21 cellular contexts compared by ENCODE assay signal in the genomic region with DNA sequence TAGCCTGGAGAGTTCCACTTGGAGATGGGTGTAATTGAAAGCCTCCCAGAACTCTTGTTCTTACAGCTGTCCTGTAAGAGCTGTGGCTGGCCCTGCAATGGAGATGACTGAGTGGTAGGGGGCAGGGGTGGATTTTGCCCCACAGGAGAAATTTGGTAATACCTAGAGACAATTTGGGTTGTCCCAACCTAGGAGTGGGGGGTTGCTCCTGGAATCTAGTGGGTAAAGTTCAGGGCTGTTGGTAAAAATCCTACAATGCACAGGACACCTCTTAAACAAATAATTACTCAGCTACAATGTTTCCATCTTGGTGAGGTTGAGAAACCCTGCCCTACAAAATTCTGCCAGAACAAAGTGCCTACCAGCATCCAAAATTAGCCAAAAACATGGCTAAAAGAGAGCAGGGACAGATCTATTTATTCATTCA.
DNase-seq lines count a peak whose midpoint lies in the region; ATAC-seq, FAIRE-seq and TF ChIP-seq lines count a peak whose summit lies in the region.
"Had no signal": no experiment of that assay in that cellular context is flagged by ENCODE, and none has a peak within 500 bp of the region (broad histone marks: within the 10 kb centered on the region; RNA-seq: fewer than 3 reads in every experiment).

No MANE protein-coding gene starts in this region.

- H3K27me3 ChIP-seq in brain microvascular endothelial cell (replicated peaks) (no peaks in the 10 kb centered on the region), right lobe of liver (no peaks in the 10 kb centered on the region), smooth muscle cell (ENCODE audit: low read depth) (no peaks in the 10 kb centered on the region)

- no peaks in the 10 kb centered on the region for H3K27me3 Mint-ChIP-seq in activated CD4-positive, alpha-beta memory T cell treated with anti-CD3 and anti-CD28 coated beads, Interleukin-2, amount 10 ng/mL, durations not matched to agents 7 days and 5 days

- TF ChIP-seq EP300 in A549 (IDR thresholded peaks at IDR 0.05), result no peak

- POLR2A ChIA-PET in A549 (lab: Yijun Ruan, JAX), result no interaction called here
- POLR2A ChIA-PET in activated CD4-positive, alpha-beta memory T cell treated with anti-CD3 and anti-CD28 coated beads, Interleukin-2, amount 10 ng/mL, durations not matched to agents 7 days and 5 days (lab: Charles Lee), result no interaction called here

- H3K4me1 Mint-ChIP-seq in activated CD4-positive, alpha-beta memory T cell treated with anti-CD3 and anti-CD28 coated beads, Interleukin-2, amount 10 ng/mL, durations not matched to agents 7 days and 5 days, result no peaks in the 10 kb centered on the region

- no peak overlapping the region for H3K27ac Mint-ChIP-seq in activated CD4-positive, alpha-beta memory T cell treated with anti-CD3 and anti-CD28 coated beads, Interleukin-2, amount 10 ng/mL, durations not matched to agents 7 days and 5 days
- H3K27ac Mint-ChIP-seq: CD8-positive, alpha-beta T cell had no signal

- no peak; a peak in 1 of 6 replicates for ATAC-seq in A549
- peak; percentile 79 to 93 (median 87) for ATAC-seq in right lobe of liver
- ATAC-seq in left ventricle myocardium superior, result no peak
- ATAC-seq in HG03280 (IDR thresholded peaks at IDR 0.05; ENCODE audit: unreplicated experiment), result no peak
- ATAC-seq: CD8-positive, alpha-beta T cell; Panc1 had no signal

- no peak overlapping the region for H3K4me3 Mint-ChIP-seq in activated CD4-positive, alpha-beta memory T cell treated with anti-CD3 and anti-CD28 coated beads, Interleukin-2, amount 10 ng/mL, durations not matched to agents 7 days and 5 days
- H3K4me3 Mint-ChIP-seq: CD8-positive, alpha-beta T cell had no signal

- DNase-seq in A549 (ENCODE audit: low read depth in 1 of 2, low spot score in 1 of 2) (no peak), brain microvascular endothelial cell (no peak), right lobe of liver (peak in 2 of 3 donors; percentile 47 to 88), smooth muscle cell (lab: John Stamatoyannopoulos, UW; ENCODE audit: unreplicated experiment) (no peak), left ventricle myocardium superior (no peak), NCI-H524 treated with DMSO at 0.1 percent for 48 hours (lab: John Stamatoyannopoulos, UW) (no peak)
- no peak for DNase-seq in activated CD4-positive, alpha-beta memory T cell treated with anti-CD3 and anti-CD28 coated beads, Interleukin-2, amount 10 ng/mL, durations not matched to agents 7 days and 5 days
- DNase-seq: AML-193; Calu3; CD8-positive, alpha-beta T cell; KBM-7; MM.1S; NCI-H1048; NCI-H187 treated with DMSO at 0.1 percent for 48 hours; NK-92 treated with Interleukin-12 subunit alpha and Interleukin-12 subunit beta, amount 100 ng/mL, for 24 hours had no signal

- H3K9ac ChIP-seq in smooth muscle cell (ENCODE audit: low read depth), result no peak overlapping the region
- H3K9ac ChIP-seq: GM23248 had no signal

- H3K4me1 ChIP-seq in A549 (peaks cover 17% of the 10 kb centered on the region), right lobe of liver (peaks cover 0 to 34% (median 10%) of the 10 kb centered on the region in 4 donors), smooth muscle cell (ENCODE audit: low read depth) (peaks cover 19% of the 10 kb centered on the region)
- H3K4me1 ChIP-seq: HAP-1 had no signal

- peaks cover 11% of the 10 kb centered on the region for H3F3A ChIP-seq in smooth muscle cell (ENCODE audit: low read depth)

- H3K79me2 ChIP-seq in smooth muscle cell (ENCODE audit: low read depth), result no peaks in the 10 kb centered on the region

- CTCF ChIA-PET in A549 (lab: Yijun Ruan, JAX), result interaction anchor here (0.8 to 0.9 kb wide), 2 partner anchors 55 to 179 kb away, joined by 3 read pairs; no protein-coding TSS in a partner anchor
- CTCF ChIA-PET in activated CD4-positive, alpha-beta memory T cell treated with anti-CD3 and anti-CD28 coated beads, Interleukin-2, amount 10 ng/mL, durations not matched to agents 7 days and 5 days (lab: Charles Lee), result no interaction called here

- no peak overlapping the region for H2AFZ ChIP-seq in smooth muscle cell (ENCODE audit: low read depth)

- TF ChIP-seq POLR2A in A549 (IDR thresholded peaks at IDR 0.05; ENCODE audit: low read length) (no peak), right lobe of liver (IDR thresholded peaks at IDR 0.05) (peak; percentile 60)

- no peaks in the 10 kb centered on the region for H3K9me3 Mint-ChIP-seq in activated CD4-positive, alpha-beta memory T cell treated with anti-CD3 and anti-CD28 coated beads, Interleukin-2, amount 10 ng/mL, durations not matched to agents 7 days and 5 days
- H3K9me3 Mint-ChIP-seq: CD8-positive, alpha-beta T cell had no signal

- TF ChIP-seq RAD21 in A549 (conservative IDR thresholded peaks at IDR 0.05 in 1 of 2, IDR thresholded peaks at IDR 0.05 in 1 of 2), result no peak

- H3K36me3 Mint-ChIP-seq in activated CD4-positive, alpha-beta memory T cell treated with anti-CD3 and anti-CD28 coated beads, Interleukin-2, amount 10 ng/mL, durations not matched to agents 7 days and 5 days (ENCODE audit: low read depth), result no peaks in the 10 kb centered on the region
- H3K36me3 Mint-ChIP-seq: CD8-positive, alpha-beta T cell had no signal

- H3K4me2 ChIP-seq in A549 (peak overlapping the region; percentile 41; the same call in 2 of the 3 replicates), smooth muscle cell (peak overlapping the region; percentile 19)

- no peak for TF ChIP-seq CTCF in A549 (IDR thresholded peaks at IDR 0.05)
- no peak for TF ChIP-seq CTCF in brain microvascular endothelial cell (IDR thresholded peaks at IDR 0.05; ENCODE audit: low read depth, low read length, missing control alignments)
- peak in 1 of 4 donors; percentile 26 for TF ChIP-seq CTCF in right lobe of liver (IDR thresholded peaks at IDR 0.05)
- no peak for TF ChIP-seq CTCF in smooth muscle cell (IDR thresholded peaks at IDR 0.05; ENCODE audit: borderline replicate concordance, insufficient read depth, poor library complexity, severe bottlenecking)

- intact Hi-C loops in right lobe of liver (cut with DNase I) (no loop called here), left ventricle myocardium superior (cut with micrococcal nuclease) (no loop called here)

- no peaks in the 10 kb centered on the region for H4K20me1 ChIP-seq in smooth muscle cell (ENCODE audit: low read depth)

- H3K9me3 ChIP-seq in A549, result no peaks in the 10 kb centered on the region
- H3K9me3 ChIP-seq in right lobe of liver, result no peaks in the 10 kb centered on the region
- no peaks in the 10 kb centered on the region for H3K9me3 ChIP-seq in smooth muscle cell (replicated peaks; ENCODE audit: low read depth)
- H3K9me3 ChIP-seq: HAP-1 had no signal

- H3K27ac ChIP-seq in A549 (peak overlapping the region; percentile 38 to 76; a peak in 4 of 6 replicates), brain microvascular endothelial cell (peak overlapping the region; percentile 7), right lobe of liver (peak overlapping the region; percentile 71 to 82 (median 78)), smooth muscle cell (ENCODE audit: low read depth) (peak overlapping the region; percentile 53)
- H3K27ac ChIP-seq: 22Rv1, GM23248 had no signal

- in situ Hi-C loops in brain microvascular endothelial cell (cut with HindIII; ENCODE audit: low pct_ligation_motif_present, low sequenced_read_pairs), result no loop called here

- H3K4me3 ChIP-seq in A549, result no peak overlapping the region
- no peak overlapping the region for H3K4me3 ChIP-seq in brain microvascular endothelial cell (ENCODE audit: low read depth, low read length)
- peak overlapping the region; percentile 34 to 54 (median 44) for H3K4me3 ChIP-seq in right lobe of liver
- no peak overlapping the region for H3K4me3 ChIP-seq in smooth muscle cell
- H3K4me3 ChIP-seq: GM23248, HAP-1 had no signal

- FAIRE-seq in A549 (lab: Jason Lieb, UNC), result no peak
- FAIRE-seq: GM12891 had no signal

- H3K36me3 ChIP-seq in brain microvascular endothelial cell (replicated peaks) (no peaks in the 10 kb centered on the region), right lobe of liver (no peaks in the 10 kb centered on the region), smooth muscle cell (ENCODE audit: low read depth) (no peaks in the 10 kb centered on the region)
- H3K36me3 ChIP-seq: HAP-1 had no signal

TF ChIP-seq in A549, 52 proteins besides CTCF, POLR2A, EP300 and RAD21:
- no peak for TF ChIP-seq FOSB (CRISPR knock-in tag; IDR thresholded peaks at IDR 0.05)
- TF ChIP-seq RARB (CRISPR knock-in tag; IDR thresholded peaks at IDR 0.05), result no peak
- TF ChIP-seq MAZ (IDR thresholded peaks at IDR 0.05; ENCODE audit: borderline replicate concordance, low read depth, low read length), result no peak
- TF ChIP-seq POLR2AphosphoS2 (conservative IDR thresholded peaks at IDR 0.05; ENCODE audit: low read length), result no peak
- TF ChIP-seq, protein P1, sequence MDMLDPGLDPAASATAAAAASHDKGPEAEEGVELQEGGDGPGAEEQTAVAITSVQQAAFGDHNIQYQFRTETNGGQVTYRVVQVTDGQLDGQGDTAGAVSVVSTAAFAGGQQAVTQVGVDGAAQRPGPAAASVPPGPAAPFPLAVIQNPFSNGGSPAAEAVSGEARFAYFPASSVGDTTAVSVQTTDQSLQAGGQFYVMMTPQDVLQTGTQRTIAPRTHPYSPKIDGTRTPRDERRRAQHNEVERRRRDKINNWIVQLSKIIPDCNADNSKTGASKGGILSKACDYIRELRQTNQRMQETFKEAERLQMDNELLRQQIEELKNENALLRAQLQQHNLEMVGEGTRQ (IDR thresholded peaks at IDR 0.05), result no peak
- TF ChIP-seq MYC (IDR thresholded peaks at IDR 0.05; ENCODE audit: borderline replicate concordance, low read length), result no peak

Comparison
In these comparisons a context has a peak if more than half of its experiments do, and no peak if none do; other contexts are left out.
1. ATAC-seq: peak in right lobe of liver (4 of 4); none in A549 (0 of 2), left ventricle myocardium superior (single experiment) and HG03280 (single experiment).
2. DNase-seq: peak in right lobe of liver (2 of 3); none in A549 (0 of 2), brain microvascular endothelial cell (single experiment), smooth muscle cell (single experiment), left ventricle myocardium superior (single experiment), NCI-H524 treated with DMSO at 0.1 percent for 48 hours (single experiment) and activated CD4-positive, alpha-beta memory T cell treated with anti-CD3 and anti-CD28 coated beads, Interleukin-2, amount 10 ng/mL, durations not matched to agents 7 days and 5 days (single experiment).
3. H3K27ac ChIP-seq: peak in every context shown above with its lines; median percentile 78 in right lobe of liver; 57 in A549; 53 in smooth muscle cell; 7 in brain microvascular endothelial cell.
4. H3K4me3 ChIP-seq: peak in right lobe of liver (3 of 3); none in A549 (single experiment), brain microvascular endothelial cell (single experiment) and smooth muscle cell (single experiment).